In the genomic region with DNA sequence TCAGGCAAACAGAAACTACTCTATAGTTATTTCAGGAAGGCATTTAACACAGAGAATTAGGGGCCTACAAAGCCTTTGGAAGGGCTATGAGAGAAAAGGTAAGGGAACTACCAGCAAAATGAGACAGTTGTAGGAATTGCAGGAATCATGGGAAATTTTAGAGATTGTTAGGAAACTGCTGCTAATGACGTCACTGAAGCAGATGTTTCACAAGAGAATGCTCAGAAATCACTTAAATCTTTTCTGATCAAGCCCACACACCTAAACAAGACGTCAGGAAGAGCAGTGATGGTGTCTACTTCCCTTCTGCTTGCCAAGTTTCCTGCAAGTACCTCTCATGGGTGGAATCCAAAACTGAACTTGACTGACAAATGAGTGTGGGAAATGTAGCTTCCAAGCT, we compare ENCODE assay signal across 1 cellular context.
TF ChIP-seq lines count a peak whose summit lies in the region.

No MANE protein-coding gene starts in this region.

TF ChIP-seq in HepG2, 621 proteins besides CTCF, POLR2A, EP300 and RAD21:
- TF ChIP-seq, protein P1, sequence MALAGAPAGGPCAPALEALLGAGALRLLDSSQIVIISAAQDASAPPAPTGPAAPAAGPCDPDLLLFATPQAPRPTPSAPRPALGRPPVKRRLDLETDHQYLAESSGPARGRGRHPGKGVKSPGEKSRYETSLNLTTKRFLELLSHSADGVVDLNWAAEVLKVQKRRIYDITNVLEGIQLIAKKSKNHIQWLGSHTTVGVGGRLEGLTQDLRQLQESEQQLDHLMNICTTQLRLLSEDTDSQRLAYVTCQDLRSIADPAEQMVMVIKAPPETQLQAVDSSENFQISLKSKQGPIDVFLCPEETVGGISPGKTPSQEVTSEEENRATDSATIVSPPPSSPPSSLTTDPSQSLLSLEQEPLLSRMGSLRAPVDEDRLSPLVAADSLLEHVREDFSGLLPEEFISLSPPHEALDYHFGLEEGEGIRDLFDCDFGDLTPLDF (CRISPR knock-in tag; IDR thresholded peaks at IDR 0.05) = no peak
- TF ChIP-seq, protein P2, sequence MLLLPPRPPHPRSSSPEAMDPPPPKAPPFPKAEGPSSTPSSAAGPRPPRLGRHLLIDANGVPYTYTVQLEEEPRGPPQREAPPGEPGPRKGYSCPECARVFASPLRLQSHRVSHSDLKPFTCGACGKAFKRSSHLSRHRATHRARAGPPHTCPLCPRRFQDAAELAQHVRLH (CRISPR knock-in tag; IDR thresholded peaks at IDR 0.05; ENCODE audit: borderline replicate concordance, low read depth) = no peak
- TF ChIP-seq, protein P3, sequence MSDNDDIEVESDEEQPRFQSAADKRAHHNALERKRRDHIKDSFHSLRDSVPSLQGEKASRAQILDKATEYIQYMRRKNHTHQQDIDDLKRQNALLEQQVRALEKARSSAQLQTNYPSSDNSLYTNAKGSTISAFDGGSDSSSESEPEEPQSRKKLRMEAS (IDR thresholded peaks at IDR 0.05) = no peak
- TF ChIP-seq CCAR2 (optimal IDR thresholded peaks at IDR 0.05; ENCODE audit: low read depth, low read length) (no peak), ZNF775 (CRISPR knock-in tag; IDR thresholded peaks at IDR 0.05; ENCODE audit: borderline replicate concordance) (no peak), CREB1 (IDR thresholded peaks at IDR 0.05) (peak; percentile 91), CREB1 (CRISPR knock-in tag; IDR thresholded peaks at IDR 0.05) (no peak), PRMT3 (CRISPR knock-in tag; IDR thresholded peaks at IDR 0.05; ENCODE audit: borderline replicate concordance, low read depth) (no peak), ATF7 (IDR thresholded peaks at IDR 0.05) (peak; percentile 87), ATF7 (CRISPR knock-in tag; IDR thresholded peaks at IDR 0.05) (no peak), FOXA1 (IDR thresholded peaks at IDR 0.05) (no peak), FOXA1 (CRISPR knock-in tag; IDR thresholded peaks at IDR 0.05) (no peak), ZNF766 (CRISPR knock-in tag; IDR thresholded peaks at IDR 0.05; ENCODE audit: borderline replicate concordance) (no peak), ZNF331 (CRISPR knock-in tag; IDR thresholded peaks at IDR 0.05) (no peak)
- TF ChIP-seq, protein P4, sequence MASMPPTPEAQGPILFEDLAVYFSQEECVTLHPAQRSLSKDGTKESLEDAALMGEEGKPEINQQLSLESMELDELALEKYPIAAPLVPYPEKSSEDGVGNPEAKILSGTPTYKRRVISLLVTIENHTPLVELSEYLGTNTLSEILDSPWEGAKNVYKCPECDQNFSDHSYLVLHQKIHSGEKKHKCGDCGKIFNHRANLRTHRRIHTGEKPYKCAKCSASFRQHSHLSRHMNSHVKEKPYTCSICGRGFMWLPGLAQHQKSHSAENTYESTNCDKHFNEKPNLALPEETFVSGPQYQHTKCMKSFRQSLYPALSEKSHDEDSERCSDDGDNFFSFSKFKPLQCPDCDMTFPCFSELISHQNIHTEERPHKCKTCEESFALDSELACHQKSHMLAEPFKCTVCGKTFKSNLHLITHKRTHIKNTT (CRISPR knock-in tag; IDR thresholded peaks at IDR 0.05) = no peak
